1 cellular context compared by ENCODE assay signal in the genomic region with DNA sequence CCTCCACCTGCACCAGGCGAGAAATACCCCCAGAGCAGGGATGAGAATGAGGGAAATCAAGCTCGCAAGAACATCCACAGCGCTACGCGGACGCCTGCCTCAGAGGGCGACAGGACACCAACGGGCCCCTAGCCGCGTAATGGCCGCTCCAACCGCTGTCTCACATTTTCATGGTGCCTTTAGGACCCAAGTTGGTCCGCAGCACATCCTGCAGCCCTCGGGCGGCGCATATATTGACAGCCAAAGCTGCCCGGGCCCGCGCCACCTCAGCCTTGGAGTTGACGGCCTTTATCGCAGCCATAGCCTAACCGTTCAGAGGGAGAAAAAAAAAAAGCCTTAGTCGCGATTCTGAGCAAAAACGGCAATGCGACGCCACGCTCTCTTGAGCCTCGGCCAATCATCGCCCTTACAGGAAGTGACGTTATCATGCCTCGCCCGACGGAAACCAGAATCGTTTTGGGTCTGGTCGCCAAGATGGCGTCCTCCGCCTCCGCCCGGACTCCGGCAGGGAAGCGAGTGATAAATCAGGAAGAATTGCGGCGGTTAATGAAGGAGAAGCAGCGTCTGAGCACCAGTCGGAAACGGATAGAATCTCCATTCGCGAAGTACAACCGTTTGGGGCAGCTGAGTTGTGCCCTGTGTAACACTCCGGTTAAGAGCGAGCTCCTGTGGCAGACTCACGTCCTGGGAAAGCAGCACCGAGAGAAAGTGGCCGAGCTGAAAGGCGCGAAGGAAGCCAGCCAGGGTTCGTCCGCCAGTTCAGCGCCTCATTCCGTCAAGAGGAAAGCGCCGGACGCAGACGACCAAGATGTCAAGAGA.
TF ChIP-seq lines count a peak whose summit lies in the region.

A gene with protein sequence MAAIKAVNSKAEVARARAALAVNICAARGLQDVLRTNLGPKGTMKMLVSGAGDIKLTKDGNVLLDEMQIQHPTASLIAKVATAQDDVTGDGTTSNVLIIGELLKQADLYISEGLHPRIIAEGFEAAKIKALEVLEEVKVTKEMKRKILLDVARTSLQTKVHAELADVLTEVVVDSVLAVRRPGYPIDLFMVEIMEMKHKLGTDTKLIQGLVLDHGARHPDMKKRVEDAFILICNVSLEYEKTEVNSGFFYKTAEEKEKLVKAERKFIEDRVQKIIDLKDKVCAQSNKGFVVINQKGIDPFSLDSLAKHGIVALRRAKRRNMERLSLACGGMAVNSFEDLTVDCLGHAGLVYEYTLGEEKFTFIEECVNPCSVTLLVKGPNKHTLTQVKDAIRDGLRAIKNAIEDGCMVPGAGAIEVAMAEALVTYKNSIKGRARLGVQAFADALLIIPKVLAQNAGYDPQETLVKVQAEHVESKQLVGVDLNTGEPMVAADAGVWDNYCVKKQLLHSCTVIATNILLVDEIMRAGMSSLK (minus strand): TSS at position 368 of the 819 bp plus-strand sequence. CDS start 67 bp downstream, at position 301.
A gene with protein sequence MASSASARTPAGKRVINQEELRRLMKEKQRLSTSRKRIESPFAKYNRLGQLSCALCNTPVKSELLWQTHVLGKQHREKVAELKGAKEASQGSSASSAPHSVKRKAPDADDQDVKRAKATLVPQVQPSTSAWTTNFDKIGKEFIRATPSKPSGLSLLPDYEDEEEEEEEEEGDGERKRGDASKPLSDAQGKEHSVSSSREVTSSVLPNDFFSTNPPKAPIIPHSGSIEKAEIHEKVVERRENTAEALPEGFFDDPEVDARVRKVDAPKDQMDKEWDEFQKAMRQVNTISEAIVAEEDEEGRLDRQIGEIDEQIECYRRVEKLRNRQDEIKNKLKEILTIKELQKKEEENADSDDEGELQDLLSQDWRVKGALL (plus strand): TSS at position 448 of the 819 bp plus-strand sequence. CDS start 27 bp downstream, at position 475.

TF ChIP-seq in HCT116, 20 proteins besides CTCF, POLR2A, EP300 and RAD21 (continued from another document):
- TF ChIP-seq FOSL1 (IDR thresholded peaks at IDR 0.05; ENCODE audit: low read depth) (no peak), ZFX (IDR thresholded peaks at IDR 0.05) (peak; percentile 88), EZH2 (IDR thresholded peaks at IDR 0.05) (no peak), TCF7L2 (IDR thresholded peaks at IDR 0.05; ENCODE audit: borderline replicate concordance, extremely low read depth, insufficient read depth, insufficient read length) (no peak), CEBPB (IDR thresholded peaks at IDR 0.05; ENCODE audit: low read depth) (no peak), YY1 (IDR thresholded peaks at IDR 0.05; ENCODE audit: extremely low read depth, insufficient replicate concordance, low read depth, low read length) (peak; percentile 97)
- TF ChIP-seq, protein P1, sequence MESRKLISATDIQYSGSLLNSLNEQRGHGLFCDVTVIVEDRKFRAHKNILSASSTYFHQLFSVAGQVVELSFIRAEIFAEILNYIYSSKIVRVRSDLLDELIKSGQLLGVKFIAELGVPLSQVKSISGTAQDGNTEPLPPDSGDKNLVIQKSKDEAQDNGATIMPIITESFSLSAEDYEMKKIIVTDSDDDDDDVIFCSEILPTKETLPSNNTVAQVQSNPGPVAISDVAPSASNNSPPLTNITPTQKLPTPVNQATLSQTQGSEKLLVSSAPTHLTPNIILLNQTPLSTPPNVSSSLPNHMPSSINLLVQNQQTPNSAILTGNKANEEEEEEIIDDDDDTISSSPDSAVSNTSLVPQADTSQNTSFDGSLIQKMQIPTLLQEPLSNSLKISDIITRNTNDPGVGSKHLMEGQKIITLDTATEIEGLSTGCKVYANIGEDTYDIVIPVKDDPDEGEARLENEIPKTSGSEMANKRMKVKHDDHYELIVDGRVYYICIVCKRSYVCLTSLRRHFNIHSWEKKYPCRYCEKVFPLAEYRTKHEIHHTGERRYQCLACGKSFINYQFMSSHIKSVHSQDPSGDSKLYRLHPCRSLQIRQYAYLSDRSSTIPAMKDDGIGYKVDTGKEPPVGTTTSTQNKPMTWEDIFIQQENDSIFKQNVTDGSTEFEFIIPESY (IDR thresholded peaks at IDR 0.05; ENCODE audit: extremely low read depth, insufficient replicate concordance, low read length): no peak
TF ChIP-seq in HCT116: peak in this region for 8.
